ENCODE assay signal across 8 cellular contexts in genomic region chr19:58304255-58304654, GRCh38. TPM values are rescaled to one million over a fixed set of nuclear protein-coding genes. Genes with fewer than 3 reads are reported as not detected.
A peak's percentile ranks its signal among the peaks of the same experiment; 100 is the strongest.
DNase-seq lines count a peak whose midpoint lies in the region; ATAC-seq, FAIRE-seq and TF ChIP-seq lines count a peak whose summit lies in the region.

No MANE protein-coding gene starts in this region.

- no peak overlapping the region for H2AK5ac ChIP-seq in H1 (ENCODE audit: low read depth, low read length)

- no peak for TF ChIP-seq EP300 in H1 (IDR thresholded peaks at IDR 0.05; ENCODE audit: borderline replicate concordance in 1 of 2, low read depth in 2 of 2, low read length in 2 of 2)

- no peak overlapping the region for H3K18ac ChIP-seq in H1 (ENCODE audit: extremely low read depth, low read length)

- peak overlapping the region; percentile 90 for H2AFZ ChIP-seq in DND-41 (ENCODE audit: low read depth, low read length)
- peak overlapping the region; percentile 57; the same call in 1 of the 2 replicates for H2AFZ ChIP-seq in OCI-LY1 (ENCODE audit: low read length)
- H2AFZ ChIP-seq in H1 (ENCODE audit: low read length): no peak overlapping the region

- no peak overlapping the region for H4K91ac ChIP-seq in H1 (replicated peaks; ENCODE audit: insufficient read length, low read length)

- no peak for ATAC-seq in DND-41 (ENCODE audit: insufficient read depth, low read depth)

- H3K9me3 ChIP-seq in DND-41 (ENCODE audit: insufficient read depth, low read length, severe bottlenecking): no peaks in the 10 kb centered on the region
- H3K9me3 ChIP-seq in OCI-LY1 (ENCODE audit: low read length): peaks cover 4% of the 10 kb centered on the region; the same call in 1 of the 2 replicates
- no peaks in the 10 kb centered on the region for H3K9me3 ChIP-seq in H1 (ENCODE audit: insufficient read depth in 2 of 2, low read depth in 1 of 2, low read length in 1 of 2)

- no peaks in the 10 kb centered on the region for H3K9me2 ChIP-seq in OCI-LY1 (ENCODE audit: low read depth, low read length)

- H3K4ac ChIP-seq in H1 (replicated peaks; ENCODE audit: insufficient read length, low read depth, low read length): no peak overlapping the region

- H3K79me2 ChIP-seq in DND-41 (ENCODE audit: insufficient read depth, low read length) (peaks cover 65% of the 10 kb centered on the region), OCI-LY1 (ENCODE audit: insufficient read depth, low read length) (peaks cover 10% of the 10 kb centered on the region; the same call in 1 of the 2 replicates), H1 (ENCODE audit: control insufficient read depth in 1 of 2, insufficient read depth in 2 of 2, low read length in 2 of 2) (peaks cover 0 to 14% of the 10 kb centered on the region in 2 experiments; a peak in 1 of 4 replicates)

- no peak overlapping the region for H3K56ac ChIP-seq in H1 (replicated peaks; ENCODE audit: insufficient read length, low read depth, low read length)

- peaks cover 6% of the 10 kb centered on the region for H3K23me2 ChIP-seq in H1 (ENCODE audit: low read depth, low read length)

- peaks cover 53% of the 10 kb centered on the region for H3K36me3 Mint-ChIP-seq in osteocyte (ENCODE audit: unreplicated experiment)

- DNase-seq in DND-41 (no peak), H1 (ENCODE audit: low read depth in 1 of 2, low spot score in 2 of 2) (no peak), osteocyte (ENCODE audit: extremely low spot score, unreplicated experiment) (no peak), amygdala (lab: John Stamatoyannopoulos, UW) (no peak), NCI-H82 treated with DMSO at 0.1 percent for 48 hours (lab: John Stamatoyannopoulos, UW; ENCODE audit: unreplicated experiment) (no peak), NCI-H1092 (lab: John Stamatoyannopoulos, UW) (no peak)
- no peak for DNase-seq in stimulated activated CD8-positive, alpha-beta memory T cell treated with anti-CD3 and anti-CD28 coated beads, Interleukin-4, amount 100 ng/mL, for 48 hours

- TF ChIP-seq RAD21 in H1 (IDR thresholded peaks at IDR 0.05 in 1 of 2, conservative IDR thresholded peaks at IDR 0.05 in 1 of 2; ENCODE audit: low read depth in 2 of 2, low read length in 2 of 2): no peak

- CTCF ChIA-PET in H1 (lab: Charles Lee; ENCODE audit: partially characterized antibody): no interaction called here

- peaks cover 14% of the 10 kb centered on the region; the same call in 1 of the 2 replicates for H4K20me1 ChIP-seq in DND-41 (ENCODE audit: insufficient read depth, low read length)
- no peaks in the 10 kb centered on the region for H4K20me1 ChIP-seq in OCI-LY1 (ENCODE audit: insufficient read depth, low read length)
- H4K20me1 ChIP-seq in H1 (replicated peaks in 1 of 2; ENCODE audit: control insufficient read depth in 1 of 2, insufficient read depth in 2 of 2, low read length in 2 of 2): peaks cover 5 to 7% of the 10 kb centered on the region in 2 experiments

- no peak overlapping the region for H2BK12ac ChIP-seq in H1 (ENCODE audit: low read depth, low read length)

- FAIRE-seq in H1 (lab: Jason Lieb, UNC): no peak

- no peak overlapping the region for H2BK5ac ChIP-seq in H1 (ENCODE audit: low read depth, low read length)

- H4K5ac ChIP-seq in H1 (ENCODE audit: insufficient read length, low read depth, low read length): no peak overlapping the region

- TF ChIP-seq CTCF in DND-41 (IDR thresholded peaks at IDR 0.05; ENCODE audit: borderline replicate concordance, extremely low read depth, low read length, poor library complexity, severe bottlenecking): no peak
- TF ChIP-seq CTCF in OCI-LY1 (IDR thresholded peaks at IDR 0.05; ENCODE audit: low read length): no peak
- no peak for TF ChIP-seq CTCF in H1 (IDR thresholded peaks at IDR 0.05; ENCODE audit: control extremely low read depth in 1 of 3, insufficient read depth in 1 of 3, low read depth in 1 of 3, low read length in 3 of 3)
- no peak for TF ChIP-seq CTCF in osteocyte (IDR thresholded peaks at IDR 0.05)

- peak overlapping the region; percentile 100 for H3K4me3 Mint-ChIP-seq in osteocyte (ENCODE audit: unreplicated experiment)

- no peak for TF ChIP-seq POLR2A in H1 (IDR thresholded peaks at IDR 0.05; ENCODE audit: control extremely low read depth in 1 of 2, low read depth in 2 of 2, low read length in 2 of 2)

- H3K36me3 ChIP-seq in DND-41 (ENCODE audit: insufficient read depth, low read length): peaks cover 59% of the 10 kb centered on the region
- peaks cover 70% of the 10 kb centered on the region for H3K36me3 ChIP-seq in OCI-LY1 (ENCODE audit: insufficient read depth, low read length)
- H3K36me3 ChIP-seq in H1 (ENCODE audit: control insufficient read depth in 2 of 4, insufficient read depth in 4 of 4, low read length in 3 of 4): peaks cover 2 to 31% (median 21%) of the 10 kb centered on the region in 4 experiments; a peak in 6 of 8 replicates

- H3K9ac ChIP-seq in DND-41 (ENCODE audit: low read depth, low read length) (peak overlapping the region; percentile 80), OCI-LY1 (ENCODE audit: low read length) (peak overlapping the region; percentile 53; the same call in 1 of the 2 replicates), H1 (replicated peaks in 1 of 4; ENCODE audit: extremely low read depth in 1 of 4, low read depth in 3 of 4, low read length in 3 of 4) (no peak overlapping the region)

- no peak overlapping the region for H2BK20ac ChIP-seq in H1 (ENCODE audit: low read length)

- WGBS in H1 (ENCODE audit: extremely low coverage in 1 of 2, insufficient coverage in 1 of 2, insufficient read length in 1 of 2, insufficient replicate concordance in 2 of 2, low coverage in 1 of 2, low lambda C conversion rate in 2 of 2, missing lambda C conversion rate in 1 of 2), 2 experiments: 73% methylated on average over 7 of the region's 7 CpGs; no CpG with 5 or more reads in 1 of the 2 experiments

- H3K4me1 Mint-ChIP-seq in osteocyte (ENCODE audit: unreplicated experiment): peaks cover 22% of the 10 kb centered on the region

- POLR2A ChIA-PET in H1 (lab: Charles Lee; ENCODE audit: partially characterized antibody): interaction anchor here (1.0 to 2.5 kb wide), 12 partner anchors 9 to 121 kb away, joined by 3 to 13 read pairs (median 4); partner anchors contain the start of genes ZNF274 and ZNF8

- no peak overlapping the region for H2BK120ac ChIP-seq in H1 (replicated peaks; ENCODE audit: low read depth, low read length)

- H2BK15ac ChIP-seq in H1 (ENCODE audit: low read length): no peak overlapping the region

- H3K4me2 ChIP-seq in DND-41 (ENCODE audit: insufficient read depth, low read length): peak overlapping the region; percentile 72
- H3K4me2 ChIP-seq in OCI-LY1 (ENCODE audit: low read length): peak overlapping the region; percentile 82
- H3K4me2 ChIP-seq in H1 (ENCODE audit: insufficient read depth in 1 of 2, low read depth in 2 of 2, low read length in 2 of 2): peak overlapping the region; percentile 89 to 90

- H3K14ac ChIP-seq in H1 (ENCODE audit: insufficient read length): no peak overlapping the region

- H3K79me1 ChIP-seq in H1 (ENCODE audit: low read depth, low read length): no peaks in the 10 kb centered on the region; the same call in 1 of the 2 replicates

- H3F3A ChIP-seq in OCI-LY1 (ENCODE audit: insufficient read depth, low read length): no peaks in the 10 kb centered on the region

- H3K23ac ChIP-seq in H1 (ENCODE audit: insufficient read length): no peak overlapping the region

- H3K27me3 Mint-ChIP-seq in osteocyte (ENCODE audit: unreplicated experiment): no peaks in the 10 kb centered on the region

- H3K4me3 ChIP-seq in DND-41 (ENCODE audit: low read depth in 1 of 2, low read length in 2 of 2) (peak overlapping the region in 1 of 2 experiments; percentile 83; a peak in 1 of 4 replicates), OCI-LY1 (ENCODE audit: low read depth, low read length, poor library complexity, severe bottlenecking) (peak overlapping the region; percentile 78), H1 (ENCODE audit: extremely low read depth in 1 of 4, insufficient read depth in 2 of 4, low read depth in 3 of 4, low read length in 4 of 4) (peak overlapping the region in 3 of 4 experiments; percentile 54 to 98 (median 87); a peak in 4 of 8 replicates)

- H3K27ac Mint-ChIP-seq in osteocyte (ENCODE audit: unreplicated experiment): peak overlapping the region; percentile 99

- no peak overlapping the region; the same call in 1 of the 2 replicates for H4K8ac ChIP-seq in H1 (ENCODE audit: extremely low read depth, insufficient read depth, low read length)

- H3K4me1 ChIP-seq in DND-41 (ENCODE audit: insufficient read depth, low read length) (peaks cover 35% of the 10 kb centered on the region), OCI-LY1 (ENCODE audit: insufficient read depth, low read length, severe bottlenecking) (peaks cover 18% of the 10 kb centered on the region), H1 (replicated peaks in 1 of 4; ENCODE audit: control insufficient read depth in 3 of 4, insufficient read depth in 4 of 4, low read length in 3 of 4) (peaks cover 0 to 3% (median 1%) of the 10 kb centered on the region in 4 experiments; a peak in 3 of 7 replicates)

- H3K27ac ChIP-seq in DND-41 (ENCODE audit: low read length): peak overlapping the region; percentile 92
- peak overlapping the region; percentile 36 for H3K27ac ChIP-seq in OCI-LY1 (ENCODE audit: low read depth, low read length, poor library complexity, severe bottlenecking)
- no peak overlapping the region for H3K27ac ChIP-seq in H1 (ENCODE audit: low read depth, low read length)

- no peaks in the 10 kb centered on the region for H3K9me3 Mint-ChIP-seq in osteocyte (ENCODE audit: unreplicated experiment)

- H3K27me3 ChIP-seq in DND-41 (ENCODE audit: insufficient read depth, low read length, poor library complexity) (no peaks in the 10 kb centered on the region), OCI-LY1 (ENCODE audit: insufficient read depth, low read length) (no peaks in the 10 kb centered on the region), H1 (replicated peaks in 1 of 4; ENCODE audit: control insufficient read depth in 3 of 4, extremely low read depth in 1 of 4, insufficient read depth in 3 of 4, low read length in 3 of 4) (no peaks in the 10 kb centered on the region)

RNA-seq across cellular contexts. Expression of gene ERVK3-1, which starts 0.9 kb away (rescaled TPM):
- 30.6 and 31.5 TPM in 2 replicates for total RNA-seq in H1 (2021; fragmentation: NEBNext Ultra II Directional; extraction: Animal tissue kit (Norgen Biotek cat#: 25700))
- 28.1 and 29.9 TPM in 2 replicates for polyA plus RNA-seq in H1 (2011; rRNA removed)
- polyA plus RNA-seq in H1 (2011; cell fraction: cytosol; rRNA removed): 42.2 TPM
- 45.9 TPM for polyA plus RNA-seq in H1 (2011; cell fraction: nucleus; rRNA removed)
- 46.2 to 52.5 TPM (median 50.5 TPM) in 4 replicates for polyA plus RNA-seq in H1 (2012, experiment 1 of 2)
- 38.4 TPM for polyA plus RNA-seq in H1 (2012, experiment 2 of 2)
- 41.3 TPM for polyA plus RNA-seq in H1 (2013, experiment 1 of 2)
- 39.8 TPM for polyA plus RNA-seq in H1 (2013, experiment 2 of 2)
- 19.2 and 20.1 TPM in 2 replicates for polyA minus RNA-seq in H1 (2011; rRNA and poly(A)+ RNA removed)
- polyA minus RNA-seq in H1 (2011; cell fraction: cytosol; rRNA and poly(A)+ RNA removed): 14.2 TPM
- polyA minus RNA-seq in H1 (2011; cell fraction: nucleus; rRNA and poly(A)+ RNA removed): 31.3 TPM
- total RNA-seq in osteocyte: 28.7 and 36.2 TPM in 2 replicates

RNA-seq across cellular contexts. Expression of gene ZSCAN22, which starts 22.5 kb away (rescaled TPM):
- total RNA-seq in H1 (2021; fragmentation: NEBNext Ultra II Directional; extraction: Animal tissue kit (Norgen Biotek cat#: 25700)): 3.1 and 3.2 TPM in 2 replicates
- polyA plus RNA-seq in H1 (2011; rRNA removed): 2.6 and 3.3 TPM in 2 replicates
- 1.9 TPM for polyA plus RNA-seq in H1 (2011; cell fraction: cytosol; rRNA removed)
- polyA plus RNA-seq in H1 (2011; cell fraction: nucleus; rRNA removed): 1.9 TPM
- polyA plus RNA-seq in H1 (2012, experiment 1 of 2): 1.4 to 2.1 TPM (median 1.9 TPM) in 4 replicates
- 1.0 TPM for polyA plus RNA-seq in H1 (2012, experiment 2 of 2)
- polyA plus RNA-seq in H1 (2013, experiment 1 of 2): 1.4 TPM
- 1.5 TPM for polyA plus RNA-seq in H1 (2013, experiment 2 of 2)
- 6.3 and 8.1 TPM in 2 replicates for polyA minus RNA-seq in H1 (2011; rRNA and poly(A)+ RNA removed)
- polyA minus RNA-seq in H1 (2011; cell fraction: cytosol; rRNA and poly(A)+ RNA removed): 2.1 TPM
- 3.5 TPM for polyA minus RNA-seq in H1 (2011; cell fraction: nucleus; rRNA and poly(A)+ RNA removed)
- total RNA-seq in osteocyte: 3.7 and 4.1 TPM in 2 replicates

RNA-seq across cellular contexts. Expression of gene ZNF8, which starts 25.5 kb away (rescaled TPM):
- total RNA-seq in H1 (2021; fragmentation: NEBNext Ultra II Directional; extraction: Animal tissue kit (Norgen Biotek cat#: 25700)): 20.5 and 21.5 TPM in 2 replicates
- 9.2 and 9.8 TPM in 2 replicates for polyA plus RNA-seq in H1 (2011; rRNA removed)
- polyA plus RNA-seq in H1 (2011; cell fraction: cytosol; rRNA removed): 7.0 TPM
- 15.2 TPM for polyA plus RNA-seq in H1 (2011; cell fraction: nucleus; rRNA removed)
- 5.5 to 7.9 TPM (median 6.5 TPM) in 4 replicates for polyA plus RNA-seq in H1 (2012, experiment 1 of 2)
- polyA plus RNA-seq in H1 (2012, experiment 2 of 2): 4.9 TPM
- 9.6 TPM for polyA plus RNA-seq in H1 (2013, experiment 1 of 2)
- 8.2 TPM for polyA plus RNA-seq in H1 (2013, experiment 2 of 2)
- polyA minus RNA-seq in H1 (2011; rRNA and poly(A)+ RNA removed): 30.0 and 32.5 TPM in 2 replicates
- 17.0 TPM for polyA minus RNA-seq in H1 (2011; cell fraction: cytosol; rRNA and poly(A)+ RNA removed)
- 15.0 TPM for polyA minus RNA-seq in H1 (2011; cell fraction: nucleus; rRNA and poly(A)+ RNA removed)
- 10.7 and 10.9 TPM in 2 replicates for total RNA-seq in osteocyte

RNA-seq across cellular contexts. Expression of gene A1BG, which starts 49.0 kb away (rescaled TPM):
- total RNA-seq in H1 (2021; fragmentation: NEBNext Ultra II Directional; extraction: Animal tissue kit (Norgen Biotek cat#: 25700)): 19.9 and 20.8 TPM in 2 replicates
- polyA plus RNA-seq in H1 (2011; rRNA removed): 69.6 and 108 TPM in 2 replicates
- polyA plus RNA-seq in H1 (2011; cell fraction: cytosol; rRNA removed): 43.4 TPM
- 26.6 TPM for polyA plus RNA-seq in H1 (2011; cell fraction: nucleus; rRNA removed)
- 11.4 to 25.4 TPM (median 23.1 TPM) in 4 replicates for polyA plus RNA-seq in H1 (2012, experiment 1 of 2)
- polyA plus RNA-seq in H1 (2012, experiment 2 of 2): 102 TPM
- polyA plus RNA-seq in H1 (2013, experiment 1 of 2): 26.4 TPM
- 32.6 TPM for polyA plus RNA-seq in H1 (2013, experiment 2 of 2)
- polyA minus RNA-seq in H1 (2011; rRNA and poly(A)+ RNA removed): 0.49 and 1.1 TPM in 2 replicates
- 6.5 TPM for polyA minus RNA-seq in H1 (2011; cell fraction: cytosol; rRNA and poly(A)+ RNA removed)
- polyA minus RNA-seq in H1 (2011; cell fraction: nucleus; rRNA and poly(A)+ RNA removed): 1.7 TPM
- total RNA-seq in osteocyte: 39.8 and 40.0 TPM in 2 replicates

RNA-seq across cellular contexts. Expression of gene ZNF497, which starts 58.3 kb away (rescaled TPM):
- total RNA-seq in H1 (2021; fragmentation: NEBNext Ultra II Directional; extraction: Animal tissue kit (Norgen Biotek cat#: 25700)): 0.93 and 1.0 TPM in 2 replicates
- polyA plus RNA-seq in H1 (2011; rRNA removed): 1.4 and 2.0 TPM in 2 replicates
- polyA plus RNA-seq in H1 (2011; cell fraction: cytosol; rRNA removed): 1.4 TPM
- polyA plus RNA-seq in H1 (2011; cell fraction: nucleus; rRNA removed): 6.2 TPM
- 1.7 to 2.7 TPM (median 2.4 TPM) in 4 replicates for polyA plus RNA-seq in H1 (2012, experiment 1 of 2)
- 1.5 TPM for polyA plus RNA-seq in H1 (2012, experiment 2 of 2)
- 0.45 TPM for polyA plus RNA-seq in H1 (2013, experiment 1 of 2)
- polyA plus RNA-seq in H1 (2013, experiment 2 of 2): 0.31 TPM
- 1.0 and 1.7 TPM in 2 replicates for polyA minus RNA-seq in H1 (2011; rRNA and poly(A)+ RNA removed)
- polyA minus RNA-seq in H1 (2011; cell fraction: cytosol; rRNA and poly(A)+ RNA removed): 2.5 TPM
- polyA minus RNA-seq in H1 (2011; cell fraction: nucleus; rRNA and poly(A)+ RNA removed): 1.7 TPM
- 1.4 and 2.7 TPM in 2 replicates for total RNA-seq in osteocyte

Comparison
In these comparisons a context has a peak if more than half of its experiments do, and no peak if none do; other contexts are left out.
1. H3K9ac ChIP-seq: peak in DND-41 (single experiment) and OCI-LY1 (single experiment); none in H1 (0 of 4).
2. Peak in every context shown above with its lines, with median percentiles within 50 percentile points of each other: H3K4me2 ChIP-seq.